In genomic region chr7:39431242-39431641, GRCh38 we compare ENCODE assay signal across 17 cellular contexts.
A peak's percentile ranks its signal among the peaks of the same experiment; 100 is the strongest.
DNase-seq lines count a peak whose midpoint lies in the region; ATAC-seq lines count a peak whose summit lies in the region.
"Had no signal": no experiment of that assay in that cellular context is flagged by ENCODE, and none has a peak within 500 bp of the region (broad histone marks: within the 10 kb centered on the region; RNA-seq: fewer than 3 reads in every experiment).

No MANE protein-coding gene starts in this region.

- H3K27me3 Mint-ChIP-seq in stimulated activated naive B cell treated with anti-CD40 and anti-IgM and Interleukin-4, amounts not matched to agents 10 μg/mL and 1 μg/mL and 100 μg/mL, for 72 hours, result peaks cover 0 to 4% of the 10 kb centered on the region in 2 donors
- H3K27me3 Mint-ChIP-seq: B cell; CD4-positive, alpha-beta T cell had no signal

- no peaks in the 10 kb centered on the region for H3K36me3 ChIP-seq in BLaER1
- H3K36me3 ChIP-seq: HAP-1 had no signal

- no peak overlapping the region for H3K9ac ChIP-seq in BLaER1

- peaks cover 15 to 29% of the 10 kb centered on the region in 2 donors for H3K4me1 Mint-ChIP-seq in stimulated activated naive B cell treated with anti-CD40 and anti-IgM and Interleukin-4, amounts not matched to agents 10 μg/mL and 1 μg/mL and 100 μg/mL, for 72 hours

- H3K9me3 Mint-ChIP-seq in stimulated activated naive B cell treated with anti-CD40 and anti-IgM and Interleukin-4, amounts not matched to agents 10 μg/mL and 1 μg/mL and 100 μg/mL, for 72 hours, result peaks cover 6 to 8% of the 10 kb centered on the region in 2 donors
- H3K9me3 Mint-ChIP-seq: CD4-positive, alpha-beta T cell had no signal

- DNase-seq in Jurkat, Clone E6-1 (ENCODE audit: low read depth, low spot score), result peak; percentile 75
- DNase-seq in left kidney (ENCODE audit: low read depth, low spot score) (peak; percentile 13), SIG-M5 treated with dmso at 0.1 percent for 504 hours (lab: John Stamatoyannopoulos, UW; ENCODE audit: unreplicated experiment) (no peak)
- no peak for DNase-seq in stimulated activated naive B cell treated with anti-CD40 and anti-IgM and Interleukin-4, amounts not matched to agents 10 μg/mL and 1 μg/mL and 100 μg/mL, for 72 hours
- DNase-seq: Caco-2; CD4-positive, alpha-beta T cell; DMS153; DMS79; GF-D8; KG1 had no signal

- H3K9me3 ChIP-seq in BLaER1, result peaks cover 8% of the 10 kb centered on the region
- H3K9me3 ChIP-seq: Caco-2, HAP-1 had no signal

- no peaks in the 10 kb centered on the region for H3K27me3 ChIP-seq in BLaER1

- no peaks in the 10 kb centered on the region for H4K20me1 ChIP-seq in BLaER1

- H3K4me1 ChIP-seq in BLaER1, result peaks cover 38% of the 10 kb centered on the region
- H3K4me1 ChIP-seq: Caco-2, HAP-1 had no signal

- no peak overlapping the region for H3K27ac Mint-ChIP-seq in stimulated activated naive B cell treated with anti-CD40 and anti-IgM and Interleukin-4, amounts not matched to agents 10 μg/mL and 1 μg/mL and 100 μg/mL, for 72 hours
- H3K27ac Mint-ChIP-seq: B cell; CD4-positive, alpha-beta T cell; IgD-negative memory B cell had no signal

- H3K36me3 Mint-ChIP-seq in stimulated activated naive B cell treated with anti-CD40 and anti-IgM and Interleukin-4, amounts not matched to agents 10 μg/mL and 1 μg/mL and 100 μg/mL, for 72 hours, result no peaks in the 10 kb centered on the region
- H3K36me3 Mint-ChIP-seq: IgD-negative memory B cell had no signal

- H3K4me3 ChIP-seq in BLaER1, result no peak overlapping the region
- no peak overlapping the region for H3K4me3 ChIP-seq in Jurkat, Clone E6-1 (ENCODE audit: low read length)
- H3K4me3 ChIP-seq: HAP-1 had no signal

- no peak overlapping the region for H3K4me3 Mint-ChIP-seq in stimulated activated naive B cell treated with anti-CD40 and anti-IgM and Interleukin-4, amounts not matched to agents 10 μg/mL and 1 μg/mL and 100 μg/mL, for 72 hours
- H3K4me3 Mint-ChIP-seq: B cell; CD4-positive, alpha-beta T cell had no signal

- H3K27ac ChIP-seq in BLaER1, result no peak overlapping the region
- H3K27ac ChIP-seq: C4-2B had no signal

- H3K4me2 ChIP-seq in BLaER1, result peak overlapping the region; percentile 3; the same call in 1 of the 2 replicates

- peak; percentile 37 to 40 for ATAC-seq in stimulated activated naive B cell treated with anti-CD40 and anti-IgM and Interleukin-4, amounts not matched to agents 10 μg/mL and 1 μg/mL and 100 μg/mL, for 72 hours (replicated peaks)
- no peak for ATAC-seq in HG03460 (IDR thresholded peaks at IDR 0.05; ENCODE audit: unreplicated experiment)
- ATAC-seq: HepG2 had no signal

Comparison
In these comparisons a context has a peak if more than half of its experiments do, and no peak if none do; other contexts are left out.
1. DNase-seq: peak in Jurkat, Clone E6-1 (single experiment) and left kidney (single experiment); none in stimulated activated naive B cell treated with anti-CD40 and anti-IgM and Interleukin-4, amounts not matched to agents 10 μg/mL and 1 μg/mL and 100 μg/mL, for 72 hours (single experiment) and SIG-M5 treated with dmso at 0.1 percent for 504 hours (single experiment).